ENCODE assay signal across 16 cellular contexts in genomic region chrX:118503260-118504041, GRCh38. TPM values are rescaled to one million over a fixed set of nuclear protein-coding genes. Genes with fewer than 3 reads are reported as not detected.
DNase-seq lines count a peak whose midpoint lies in the region; ATAC-seq, FAIRE-seq and TF ChIP-seq lines count a peak whose summit lies in the region.
"Had no signal": no experiment of that assay in that cellular context is flagged by ENCODE, and none has a peak within 500 bp of the region (broad histone marks: within the 10 kb centered on the region; RNA-seq: fewer than 3 reads in every experiment).

No MANE protein-coding gene starts in this region.

- intact Hi-C loops in activated CD4-positive, alpha-beta T cell treated with anti-CD3 and anti-CD28 coated beads for 36 hours (cut with DNase I, micrococcal nuclease) = loop anchor here (2.0 kb wide), 2 partner anchors 17 to 25 kb away; no protein-coding TSS in a partner anchor

- H3K4me3 Mint-ChIP-seq in activated CD4-positive, alpha-beta T cell treated with anti-CD3 and anti-CD28 coated beads for 36 hours = peak overlapping the region; percentile 66
- H3K4me3 Mint-ChIP-seq in activated CD8-positive, alpha-beta T cell treated with anti-CD3 and anti-CD28 coated beads, Interleukin-2, amount 10 ng/mL, durations not matched to agents 7 days and 5 days = peak overlapping the region; percentile 47
- H3K4me3 Mint-ChIP-seq in natural killer cell treated with Interleukin-12 subunit alpha and Interleukin-12 subunit beta and Interleukin-15 and Interleukin-18, amount 100 ng/mL, for 72 hours = peak overlapping the region; percentile 72

- no peak for FAIRE-seq in D721Med (lab: Jason Lieb, UNC)

- POLR2A ChIA-PET in activated CD4-positive, alpha-beta T cell treated with anti-CD3 and anti-CD28 coated beads for 36 hours (lab: Charles Lee) = no interaction called here
- POLR2A ChIA-PET in activated CD8-positive, alpha-beta T cell treated with anti-CD3 and anti-CD28 coated beads, Interleukin-2, amount 10 ng/mL, durations not matched to agents 7 days and 5 days (lab: Charles Lee) = no interaction called here

- H3K36me3 ChIP-seq in Loucy (ENCODE audit: insufficient read depth, low read length) = no peaks in the 10 kb centered on the region
- H3K36me3 ChIP-seq: esophagus squamous epithelium, lower lobe of right lung, SJCRH30, tibial artery had no signal

- H2AFZ ChIP-seq in Loucy (ENCODE audit: low read length) = no peak overlapping the region

- ATAC-seq in activated CD4-positive, alpha-beta T cell treated with anti-CD3 and anti-CD28 coated beads for 36 hours = peak; percentile 45
- ATAC-seq in activated CD8-positive, alpha-beta T cell treated with anti-CD3 and anti-CD28 coated beads, Interleukin-2, amount 10 ng/mL, durations not matched to agents 7 days and 5 days = peak; percentile 10
- ATAC-seq in natural killer cell treated with Interleukin-12 subunit alpha and Interleukin-12 subunit beta and Interleukin-15 and Interleukin-18, amount 100 ng/mL, for 72 hours = no peak
- ATAC-seq: lower lobe of right lung had no signal

- H3K9me3 ChIP-seq in Loucy (ENCODE audit: insufficient read depth, low read depth, low read length) = no peaks in the 10 kb centered on the region
- H3K9me3 ChIP-seq: esophagus squamous epithelium, lower lobe of right lung, SJCRH30, tibial artery had no signal

- TF ChIP-seq CTCF in Loucy (conservative IDR thresholded peaks at IDR 0.05; ENCODE audit: low read length) = no peak
- no peak for TF ChIP-seq CTCF in D721Med (IDR thresholded peaks at IDR 0.05; ENCODE audit: insufficient read depth, missing control alignments)

- no peak overlapping the region for H3K9ac ChIP-seq in Loucy (ENCODE audit: low read depth, low read length, poor library complexity, severe bottlenecking)

- peaks cover 53% of the 10 kb centered on the region for H3K4me1 Mint-ChIP-seq in activated CD4-positive, alpha-beta T cell treated with anti-CD3 and anti-CD28 coated beads for 36 hours
- H3K4me1 Mint-ChIP-seq in activated CD8-positive, alpha-beta T cell treated with anti-CD3 and anti-CD28 coated beads, Interleukin-2, amount 10 ng/mL, durations not matched to agents 7 days and 5 days (ENCODE audit: low read depth) = peaks cover 42% of the 10 kb centered on the region
- H3K4me1 Mint-ChIP-seq in natural killer cell treated with Interleukin-12 subunit alpha and Interleukin-12 subunit beta and Interleukin-15 and Interleukin-18, amount 100 ng/mL, for 72 hours (ENCODE audit: low read depth in 2 of 2) = peaks cover 35 to 47% of the 10 kb centered on the region in 2 donors

- H3K27ac Mint-ChIP-seq in activated CD4-positive, alpha-beta T cell treated with anti-CD3 and anti-CD28 coated beads for 36 hours = peak overlapping the region; percentile 99
- peak overlapping the region; percentile 87 for H3K27ac Mint-ChIP-seq in activated CD8-positive, alpha-beta T cell treated with anti-CD3 and anti-CD28 coated beads, Interleukin-2, amount 10 ng/mL, durations not matched to agents 7 days and 5 days
- peak overlapping the region; percentile 81 to 86 for H3K27ac Mint-ChIP-seq in natural killer cell treated with Interleukin-12 subunit alpha and Interleukin-12 subunit beta and Interleukin-15 and Interleukin-18, amount 100 ng/mL, for 72 hours

- peaks cover 18% of the 10 kb centered on the region for H3K4me1 ChIP-seq in Loucy (ENCODE audit: insufficient read depth, low read length, poor library complexity, severe bottlenecking)
- H3K4me1 ChIP-seq: lower lobe of right lung had no signal

- no peaks in the 10 kb centered on the region for H3K9me3 Mint-ChIP-seq in activated CD4-positive, alpha-beta T cell treated with anti-CD3 and anti-CD28 coated beads for 36 hours (ENCODE audit: low read depth)
- no peaks in the 10 kb centered on the region for H3K9me3 Mint-ChIP-seq in activated CD8-positive, alpha-beta T cell treated with anti-CD3 and anti-CD28 coated beads, Interleukin-2, amount 10 ng/mL, durations not matched to agents 7 days and 5 days (ENCODE audit: insufficient read depth)
- peaks cover 3% of the 10 kb centered on the region for H3K9me3 Mint-ChIP-seq in natural killer cell treated with Interleukin-12 subunit alpha and Interleukin-12 subunit beta and Interleukin-15 and Interleukin-18, amount 100 ng/mL, for 72 hours

- H3K27me3 ChIP-seq in Loucy (ENCODE audit: insufficient read depth, low read length, poor library complexity, severe bottlenecking) = no peaks in the 10 kb centered on the region
- H3K27me3 ChIP-seq: SJCRH30, tibial artery had no signal

- H3K4me3 ChIP-seq in Loucy (ENCODE audit: low read length, poor library complexity, severe bottlenecking) = peak overlapping the region; percentile 4
- H3K4me3 ChIP-seq: esophagus squamous epithelium, lower lobe of right lung, SJCRH30, tibial artery had no signal

- no peaks in the 10 kb centered on the region for H4K20me1 ChIP-seq in Loucy (ENCODE audit: insufficient read depth, low read length, poor library complexity, severe bottlenecking)

- peaks cover 63% of the 10 kb centered on the region for H3K79me2 ChIP-seq in Loucy (ENCODE audit: insufficient read depth, low read length)

- no peaks in the 10 kb centered on the region for H3F3A ChIP-seq in Loucy (ENCODE audit: low read depth)

- H3K27me3 Mint-ChIP-seq in activated CD4-positive, alpha-beta T cell treated with anti-CD3 and anti-CD28 coated beads for 36 hours = no peaks in the 10 kb centered on the region
- no peaks in the 10 kb centered on the region for H3K27me3 Mint-ChIP-seq in activated CD8-positive, alpha-beta T cell treated with anti-CD3 and anti-CD28 coated beads, Interleukin-2, amount 10 ng/mL, durations not matched to agents 7 days and 5 days (ENCODE audit: low read depth)
- H3K27me3 Mint-ChIP-seq in natural killer cell treated with Interleukin-12 subunit alpha and Interleukin-12 subunit beta and Interleukin-15 and Interleukin-18, amount 100 ng/mL, for 72 hours = no peaks in the 10 kb centered on the region

- no peaks in the 10 kb centered on the region for H3K9me2 ChIP-seq in Loucy (replicated peaks; ENCODE audit: low read depth, low read length)

- peak overlapping the region; percentile 54 for H3K4me2 ChIP-seq in Loucy (ENCODE audit: low read depth, low read length, poor library complexity, severe bottlenecking)

- no peak for DNase-seq in activated CD4-positive, alpha-beta T cell treated with anti-CD3 and anti-CD28 coated beads for 36 hours
- DNase-seq in activated CD4-positive, alpha-beta T cell treated with anti-CD3 and anti-CD28 coated beads, Interleukin-2, amount 50 U/mL, for 4 hours = no peak
- no peak for DNase-seq in activated CD8-positive, alpha-beta T cell treated with anti-CD3 and anti-CD28 coated beads, Interleukin-2, amount 10 ng/mL, durations not matched to agents 7 days and 5 days
- DNase-seq in natural killer cell treated with Interleukin-12 subunit alpha and Interleukin-12 subunit beta and Interleukin-15 and Interleukin-18, amount 100 ng/mL, for 72 hours (ENCODE audit: low spot score) = no peak
- DNase-seq in anterior cingulate cortex (lab: John Stamatoyannopoulos, UW) (no peak), D721Med (ENCODE audit: insufficient read length, low spot score) (no peak), GM03348 (ENCODE audit: low spot score) (no peak)
- DNase-seq: activated CD4-positive, alpha-beta T cell treated with anti-CD3 and anti-CD28 coated beads for 1 hour; DMS 273 treated with DMSO at 0.1 percent for 48 hours; esophagus squamous epithelium; lower lobe of right lung; NCI-H1694; NCI-H774; SJCRH30; tibial artery had no signal

- peaks cover 10% of the 10 kb centered on the region for H3K36me3 Mint-ChIP-seq in activated CD4-positive, alpha-beta T cell treated with anti-CD3 and anti-CD28 coated beads for 36 hours (ENCODE audit: low read depth)
- H3K36me3 Mint-ChIP-seq in activated CD8-positive, alpha-beta T cell treated with anti-CD3 and anti-CD28 coated beads, Interleukin-2, amount 10 ng/mL, durations not matched to agents 7 days and 5 days (ENCODE audit: low read depth) = peaks cover 21% of the 10 kb centered on the region
- no peaks in the 10 kb centered on the region for H3K36me3 Mint-ChIP-seq in natural killer cell treated with Interleukin-12 subunit alpha and Interleukin-12 subunit beta and Interleukin-15 and Interleukin-18, amount 100 ng/mL, for 72 hours

- CTCF ChIA-PET in activated CD4-positive, alpha-beta T cell treated with anti-CD3 and anti-CD28 coated beads for 36 hours (lab: Charles Lee) = no interaction called here
- CTCF ChIA-PET in activated CD8-positive, alpha-beta T cell treated with anti-CD3 and anti-CD28 coated beads, Interleukin-2, amount 10 ng/mL, durations not matched to agents 7 days and 5 days (lab: Charles Lee) = no interaction called here

RNA-seq across cellular contexts. Expression of gene DOCK11, which starts 7.8 kb away (rescaled TPM):
- total RNA-seq in activated CD4-positive, alpha-beta T cell treated with anti-CD3 and anti-CD28 coated beads for 36 hours = 10 to 100 TPM; 37.2 to 47.3 TPM
- total RNA-seq in activated CD8-positive, alpha-beta T cell treated with anti-CD3 and anti-CD28 coated beads, Interleukin-2, amount 10 ng/mL, durations not matched to agents 7 days and 5 days = 10 to 100 TPM; 62.6 to 66.0 TPM
- total RNA-seq in natural killer cell treated with Interleukin-12 subunit alpha and Interleukin-12 subunit beta and Interleukin-15 and Interleukin-18, amount 100 ng/mL, for 72 hours = 10 to 100 TPM; 32.0 to 44.5 TPM

Comparison
In these comparisons a context has a peak if more than half of its experiments do, and no peak if none do; other contexts are left out.
1. ATAC-seq: peak in activated CD4-positive, alpha-beta T cell treated with anti-CD3 and anti-CD28 coated beads for 36 hours (single experiment) and activated CD8-positive, alpha-beta T cell treated with anti-CD3 and anti-CD28 coated beads, Interleukin-2, amount 10 ng/mL, durations not matched to agents 7 days and 5 days (single experiment); none in natural killer cell treated with Interleukin-12 subunit alpha and Interleukin-12 subunit beta and Interleukin-15 and Interleukin-18, amount 100 ng/mL, for 72 hours (0 of 2).
2. Peak in every context shown above with its lines, with median percentiles within 50 percentile points of each other: H3K27ac Mint-ChIP-seq and H3K4me3 Mint-ChIP-seq.